18 cellular contexts compared by ENCODE assay signal in the genomic region with DNA sequence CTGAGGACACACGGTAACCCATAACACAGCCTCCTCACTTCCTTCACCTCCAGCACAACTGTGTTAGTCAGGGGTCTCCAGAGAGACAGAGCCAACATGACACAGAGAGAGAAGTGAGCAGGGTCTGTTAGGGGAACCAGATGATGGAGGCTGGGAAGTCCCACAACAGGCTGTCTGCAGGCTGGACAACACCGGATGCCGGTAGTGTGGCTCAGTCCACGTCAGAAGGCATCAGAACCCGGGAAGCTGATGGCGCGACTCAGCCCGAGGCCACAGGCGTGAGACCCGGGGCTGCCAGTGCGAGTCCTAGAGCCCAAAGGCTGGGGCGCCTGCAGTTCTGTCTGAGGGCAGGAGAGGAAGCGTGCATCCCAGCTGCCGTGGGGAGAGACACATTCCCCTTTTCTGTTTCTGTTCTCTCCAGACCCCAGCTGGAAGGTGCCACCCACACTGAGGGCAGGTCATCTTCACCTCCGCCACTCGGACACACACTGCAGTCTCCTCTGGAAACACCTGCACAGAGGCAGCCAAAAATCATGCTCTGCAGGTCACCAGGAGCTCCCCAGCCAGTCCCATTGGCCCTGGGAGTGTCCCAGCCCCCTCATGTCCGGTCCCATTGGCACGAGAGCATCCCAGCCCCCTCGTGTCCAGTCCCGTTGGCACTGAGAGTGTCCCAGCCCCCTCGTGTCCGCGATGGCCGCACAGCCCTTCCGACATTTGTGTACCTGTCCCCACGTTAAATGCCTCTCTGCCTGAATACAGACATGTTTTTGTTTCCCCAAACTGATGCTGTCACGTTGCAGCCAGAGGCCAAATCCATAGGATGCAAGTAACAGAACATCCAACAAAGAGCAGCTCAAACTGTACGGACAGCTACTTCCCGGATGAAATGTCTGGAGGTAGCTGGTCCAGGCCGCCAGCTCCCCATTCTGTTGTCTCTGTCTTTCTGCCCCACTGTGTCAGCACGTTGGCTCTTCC. TPM values are rescaled to one million over a fixed set of nuclear protein-coding genes. Genes with fewer than 3 reads are reported as not detected.
DNase-seq lines count a peak whose midpoint lies in the region; ATAC-seq and TF ChIP-seq lines count a peak whose summit lies in the region.
"Had no signal": no experiment of that assay in that cellular context is flagged by ENCODE, and none has a peak within 500 bp of the region (broad histone marks: within the 10 kb centered on the region; RNA-seq: fewer than 3 reads in every experiment).

No MANE protein-coding gene starts in this region.

- H3K36me3 Mint-ChIP-seq in CD14-positive monocyte (peaks cover 0 to 2% of the 10 kb centered on the region in 2 donors), T-helper 17 cell (ENCODE audit: low read depth) (no peaks in the 10 kb centered on the region)
- H3K36me3 Mint-ChIP-seq: activated naive CD4-positive, alpha-beta T cell treated with anti-CD3 and anti-CD28 coated beads, Interleukin-2, amount 50 U/mL, for 72 hours had no signal

- H3K36me3 ChIP-seq in right lobe of liver, result no peaks in the 10 kb centered on the region
- H3K36me3 ChIP-seq: upper lobe of right lung had no signal

- H3K9me3 ChIP-seq in T-helper 17 cell (ENCODE audit: control insufficient read depth, low read length, poor library complexity, severe bottlenecking) (no peaks in the 10 kb centered on the region), right lobe of liver (no peaks in the 10 kb centered on the region)
- H3K9me3 ChIP-seq: upper lobe of right lung had no signal

- H3K27ac Mint-ChIP-seq in CD14-positive monocyte, result peak overlapping the region; percentile 79 to 95 (median 91)
- H3K27ac Mint-ChIP-seq in T-helper 17 cell, result no peak overlapping the region
- H3K27ac Mint-ChIP-seq: activated T-helper 1 cell treated with anti-CD3 and anti-CD28 coated beads, Interleukin-12 subunit alpha, Interleukin-12 subunit beta, Interleukin-2, Interleukin-4 antibody, amounts not matched to agents 30 ng/mL and 10 ng/mL and 1 ng/mL, durations not matched to agents 14 hours and 24 hours and 36 hours had no signal

- H3K27me3 Mint-ChIP-seq in CD14-positive monocyte (ENCODE audit: low read depth in 3 of 3) (peaks cover 12 to 29% (median 15%) of the 10 kb centered on the region in 3 donors), T-helper 17 cell (peaks cover 4% of the 10 kb centered on the region)

- H3K27ac ChIP-seq in right lobe of liver, result no peak overlapping the region
- H3K27ac ChIP-seq: upper lobe of right lung had no signal

- DNase-seq in CD14-positive monocyte (ENCODE audit: low spot score) (peak; percentile 75), GM12865 (ENCODE audit: low read depth) (peak; percentile 62), T-helper 17 cell (no peak), right lobe of liver (peak in 2 of 3 donors; percentile 21 to 44), dermis blood vessel endothelial cell (no peak), 8988T (no peak), D341Med (ENCODE audit: low spot score) (no peak), islet precursor cell (no peak)
- DNase-seq: KG1; NCI-H1048; NCI-H2029 treated with DMSO at 0.1 percent for 48 hours; NCI-H510A; NK-92 treated with Interleukin-12 subunit alpha and Interleukin-12 subunit beta, amount 100 ng/mL, for 24 hours; occipital lobe; stimulated activated CD4-positive, alpha-beta T cell treated with anti-CD3 and anti-CD28 coated beads, Interleukin-4, amount 100 ng/mL, for 4 hours; upper lobe of right lung had no signal

- no peaks in the 10 kb centered on the region for H3K27me3 ChIP-seq in right lobe of liver
- H3K27me3 ChIP-seq: upper lobe of right lung had no signal

- peak; percentile 55 for ATAC-seq in T-helper 17 cell
- peak in 2 of 4 donors; percentile 17 to 21 for ATAC-seq in right lobe of liver
- ATAC-seq: activated naive CD4-positive, alpha-beta T cell treated with anti-CD3 and anti-CD28 coated beads, Interleukin-2, amount 50 U/mL, for 72 hours; upper lobe of right lung had no signal

- no peak for TF ChIP-seq POLR2A in right lobe of liver (IDR thresholded peaks at IDR 0.05)

- H3K4me1 ChIP-seq in right lobe of liver, result no peaks in the 10 kb centered on the region
- H3K4me1 ChIP-seq: upper lobe of right lung had no signal

- intact Hi-C loops in CD14-positive monocyte (cut with micrococcal nuclease) (no loop called here), right lobe of liver (cut with DNase I) (no loop called here)

- WGBS in right lobe of liver (ENCODE audit: insufficient coverage, low coverage, low lambda C conversion rate, missing lambda C conversion rate), result 70% methylated on average over 13 of the region's 31 CpGs

- TF ChIP-seq CTCF in CD14-positive monocyte (IDR thresholded peaks at IDR 0.05), result no peak
- no peak for TF ChIP-seq CTCF in GM12865 (IDR thresholded peaks at IDR 0.05; ENCODE audit: insufficient read depth, low read depth, low read length, missing control alignments)
- TF ChIP-seq CTCF in right lobe of liver (IDR thresholded peaks at IDR 0.05), result no peak

- H3K4me3 ChIP-seq in GM12865 (ENCODE audit: low read depth, low read length), result no peak overlapping the region
- no peak overlapping the region for H3K4me3 ChIP-seq in right lobe of liver
- H3K4me3 ChIP-seq: upper lobe of right lung had no signal

- peak overlapping the region; percentile 31 to 83 for H3K4me3 Mint-ChIP-seq in CD14-positive monocyte
- H3K4me3 Mint-ChIP-seq in T-helper 17 cell, result no peak overlapping the region
- H3K4me3 Mint-ChIP-seq: activated T-helper 1 cell treated with anti-CD3 and anti-CD28 coated beads, Interleukin-12 subunit alpha, Interleukin-12 subunit beta, Interleukin-2, Interleukin-4 antibody, amounts not matched to agents 30 ng/mL and 10 ng/mL and 1 ng/mL, durations not matched to agents 14 hours and 24 hours and 36 hours had no signal

- H3K4me1 Mint-ChIP-seq in CD14-positive monocyte (peaks cover 44% of the 10 kb centered on the region), T-helper 17 cell (peaks cover 17% of the 10 kb centered on the region)

- peaks cover 0 to 9% (median 5%) of the 10 kb centered on the region in 7 donors for H3K9me3 Mint-ChIP-seq in CD14-positive monocyte
- H3K9me3 Mint-ChIP-seq: activated naive CD4-positive, alpha-beta T cell treated with anti-CD3 and anti-CD28 coated beads, Interleukin-2, amount 50 U/mL, for 72 hours; activated T-helper 1 cell treated with anti-CD3 and anti-CD28 coated beads, Interleukin-12 subunit alpha, Interleukin-12 subunit beta, Interleukin-2, Interleukin-4 antibody, amounts not matched to agents 30 ng/mL and 10 ng/mL and 1 ng/mL, durations not matched to agents 14 hours and 24 hours and 36 hours had no signal

RNA-seq across cellular contexts. Expression of a gene that starts 7.9 kb away (rescaled TPM):
- polyA plus RNA-seq in CD14-positive monocyte, result under 1 TPM; 0.39 to 0.74 TPM
- total RNA-seq in T-helper 17 cell (10 to 100 TPM; 79.3 to 86.3 TPM), right lobe of liver (10 to 100 TPM; 16.2 to 27.6 (median 23.3) TPM), dermis blood vessel endothelial cell (4.4 and 4.8 TPM in 2 replicates)

Comparison
In these comparisons a context has a peak if more than half of its experiments do, and no peak if none do; other contexts are left out.
1. DNase-seq: peak in CD14-positive monocyte (single experiment), GM12865 (single experiment) and right lobe of liver (2 of 3); none in T-helper 17 cell (0 of 3), dermis blood vessel endothelial cell (single experiment), 8988T (single experiment), D341Med (single experiment) and islet precursor cell (single experiment).